15 cellular contexts compared by ENCODE assay signal in the genomic region with DNA sequence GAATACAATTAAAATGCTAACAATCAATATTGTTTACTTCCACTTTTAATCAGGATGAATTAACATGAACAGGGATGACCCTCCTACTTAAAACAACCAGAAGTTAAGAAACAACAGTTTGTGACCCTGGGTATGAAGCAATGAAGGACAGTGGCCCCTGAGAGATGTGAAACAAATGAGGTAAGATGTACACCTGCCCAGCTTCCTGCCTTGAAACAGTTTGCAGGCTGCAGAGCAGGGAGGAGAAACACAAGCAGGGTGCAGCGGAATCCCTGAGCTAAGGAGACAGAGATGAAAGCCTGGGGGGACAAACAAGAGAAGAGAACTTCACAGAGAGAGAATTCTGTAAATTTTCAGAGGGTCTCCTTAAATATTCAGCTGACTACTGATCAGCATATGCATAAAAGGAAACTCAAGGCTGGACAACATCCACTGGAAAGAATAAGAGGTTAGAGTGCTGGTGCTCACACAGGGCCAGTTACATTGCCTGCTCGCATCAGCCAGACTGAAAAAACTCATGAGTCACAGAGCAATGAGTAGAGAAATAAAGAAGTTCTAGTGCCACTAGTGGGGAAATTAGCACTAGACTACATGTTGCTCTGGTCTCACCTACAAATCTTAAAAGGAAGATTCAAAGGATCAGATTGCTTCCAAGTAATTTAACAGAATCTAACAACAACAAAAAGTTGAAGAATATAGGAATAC.
DNase-seq lines count a peak whose midpoint lies in the region; ATAC-seq and TF ChIP-seq lines count a peak whose summit lies in the region.
"Had no signal": no experiment of that assay in that cellular context is flagged by ENCODE, and none has a peak within 500 bp of the region (broad histone marks: within the 10 kb centered on the region; RNA-seq: fewer than 3 reads in every experiment).

No MANE protein-coding gene starts in this region.

- DNase-seq in DMS53 treated with DMSO at 0.1 percent for 48 hours (lab: John Stamatoyannopoulos, UW; ENCODE audit: unreplicated experiment), result peak; percentile 71
- DNase-seq in midbrain (lab: John Stamatoyannopoulos, UW), result peak; percentile 10
- no peak for DNase-seq in ureter (ENCODE audit: low spot score)
- DNase-seq: activated CD8-positive, alpha-beta memory T cell treated with anti-CD3 and anti-CD28 coated beads, Interleukin-2, amount 10 ng/mL, durations not matched to agents 7 days and 5 days; activated naive CD4-positive, alpha-beta T cell treated with Interleukin-2 at 50 U/mL for 16 hours; GDM1; NCI-H1417; NCI-H748 treated with DMSO at 0.1 percent for 48 hours; nephron progenitor cell; right cardiac atrium had no signal

- no peaks in the 10 kb centered on the region for H3K27me3 Mint-ChIP-seq in brain
- no peaks in the 10 kb centered on the region for H3K27me3 Mint-ChIP-seq in stimulated activated memory B cell treated with anti-CD40 and anti-IgM and Interleukin-4, amounts not matched to agents 10 μg/mL and 1 μg/mL and 100 μg/mL, for 72 hours
- H3K27me3 Mint-ChIP-seq: activated CD8-positive, alpha-beta memory T cell treated with anti-CD3 and anti-CD28 coated beads, Interleukin-2, amount 10 ng/mL, durations not matched to agents 7 days and 5 days; stimulated activated naive CD8-positive, alpha-beta T cell treated with anti-CD3 and anti-CD28 coated beads, Interleukin-15, Interleukin-2, amounts not matched to agents 100 ng/mL and 50 ng/mL, for 24 hours had no signal

- peaks cover 44% of the 10 kb centered on the region for H3K4me1 Mint-ChIP-seq in brain
- H3K4me1 Mint-ChIP-seq in stimulated activated memory B cell treated with anti-CD40 and anti-IgM and Interleukin-4, amounts not matched to agents 10 μg/mL and 1 μg/mL and 100 μg/mL, for 72 hours, result no peaks in the 10 kb centered on the region
- H3K4me1 Mint-ChIP-seq: activated CD8-positive, alpha-beta memory T cell treated with anti-CD3 and anti-CD28 coated beads, Interleukin-2, amount 10 ng/mL, durations not matched to agents 7 days and 5 days had no signal

- peak overlapping the region in 2 of 5 experiments; percentile 40 to 50 for H3K4me3 Mint-ChIP-seq in brain
- no peak overlapping the region for H3K4me3 Mint-ChIP-seq in stimulated activated memory B cell treated with anti-CD40 and anti-IgM and Interleukin-4, amounts not matched to agents 10 μg/mL and 1 μg/mL and 100 μg/mL, for 72 hours
- H3K4me3 Mint-ChIP-seq: activated CD8-positive, alpha-beta memory T cell treated with anti-CD3 and anti-CD28 coated beads, Interleukin-2, amount 10 ng/mL, durations not matched to agents 7 days and 5 days; nephron progenitor cell; stimulated activated naive CD8-positive, alpha-beta T cell treated with anti-CD3 and anti-CD28 coated beads, Interleukin-15, Interleukin-2, amounts not matched to agents 100 ng/mL and 50 ng/mL, for 24 hours had no signal

- TF ChIP-seq CTCF in brain (conservative IDR thresholded peaks at IDR 0.05), result no peak

- ATAC-seq in HG03354 (IDR thresholded peaks at IDR 0.05; ENCODE audit: poor library complexity, severe bottlenecking, unreplicated experiment) (peak; percentile 49), GM21529 (IDR thresholded peaks at IDR 0.05; ENCODE audit: unreplicated experiment) (no peak)
- ATAC-seq in stimulated activated memory B cell treated with anti-CD40 and anti-IgM and Interleukin-4, amounts not matched to agents 10 μg/mL and 1 μg/mL and 100 μg/mL, for 72 hours, result no peak
- ATAC-seq: activated CD8-positive, alpha-beta memory T cell treated with anti-CD3 and anti-CD28 coated beads, Interleukin-2, amount 10 ng/mL, durations not matched to agents 7 days and 5 days had no signal

- peaks cover 10% of the 10 kb centered on the region for H3K36me3 Mint-ChIP-seq in brain
- no peaks in the 10 kb centered on the region for H3K36me3 Mint-ChIP-seq in stimulated activated memory B cell treated with anti-CD40 and anti-IgM and Interleukin-4, amounts not matched to agents 10 μg/mL and 1 μg/mL and 100 μg/mL, for 72 hours
- H3K36me3 Mint-ChIP-seq: activated CD8-positive, alpha-beta memory T cell treated with anti-CD3 and anti-CD28 coated beads, Interleukin-2, amount 10 ng/mL, durations not matched to agents 7 days and 5 days had no signal

- H3K9me3 Mint-ChIP-seq in brain, result peaks cover 0 to 13% (median 5%) of the 10 kb centered on the region in 5 experiments
- H3K9me3 Mint-ChIP-seq in stimulated activated memory B cell treated with anti-CD40 and anti-IgM and Interleukin-4, amounts not matched to agents 10 μg/mL and 1 μg/mL and 100 μg/mL, for 72 hours, result peaks cover 11% of the 10 kb centered on the region
- H3K9me3 Mint-ChIP-seq: nephron progenitor cell had no signal

- peak overlapping the region in 3 of 5 experiments; percentile 23 to 91 (median 84) for H3K27ac Mint-ChIP-seq in brain
- H3K27ac Mint-ChIP-seq in stimulated activated memory B cell treated with anti-CD40 and anti-IgM and Interleukin-4, amounts not matched to agents 10 μg/mL and 1 μg/mL and 100 μg/mL, for 72 hours, result no peak overlapping the region
- H3K27ac Mint-ChIP-seq: activated CD8-positive, alpha-beta memory T cell treated with anti-CD3 and anti-CD28 coated beads, Interleukin-2, amount 10 ng/mL, durations not matched to agents 7 days and 5 days; nephron progenitor cell; stimulated activated naive CD8-positive, alpha-beta T cell treated with anti-CD3 and anti-CD28 coated beads, Interleukin-15, Interleukin-2, amounts not matched to agents 100 ng/mL and 50 ng/mL, for 24 hours had no signal
